ENCODE assay signal across 12 cellular contexts in the genomic region with DNA sequence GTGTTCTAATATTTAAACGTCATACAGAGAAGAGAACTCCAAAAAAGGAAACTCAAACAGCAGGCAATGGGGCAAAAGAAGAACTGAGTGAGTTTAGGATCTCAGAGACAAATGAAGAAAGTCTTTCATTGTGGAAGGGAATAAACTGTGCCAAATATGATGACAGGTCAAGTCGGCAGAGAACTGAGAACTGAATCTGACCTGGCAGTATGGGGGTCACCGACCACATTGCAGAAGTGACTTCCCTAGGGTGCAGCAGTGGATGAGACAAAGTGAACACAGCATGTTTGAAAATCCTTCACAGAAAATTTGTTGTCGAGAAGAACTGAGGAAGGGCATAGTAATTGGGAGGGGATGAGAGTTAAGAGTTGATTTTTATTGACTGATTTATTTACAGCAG.
DNase-seq lines count a peak whose midpoint lies in the region; ATAC-seq and TF ChIP-seq lines count a peak whose summit lies in the region.
"Had no signal": no experiment of that assay in that cellular context is flagged by ENCODE, and none has a peak within 500 bp of the region (broad histone marks: within the 10 kb centered on the region; RNA-seq: fewer than 3 reads in every experiment).

No MANE protein-coding gene starts in this region.

- H3K36me3 Mint-ChIP-seq in stimulated activated naive B cell treated with anti-CD40 and anti-IgM and Interleukin-4, amounts not matched to agents 10 μg/mL and 1 μg/mL and 100 μg/mL, for 72 hours, result peaks cover 29 to 45% of the 10 kb centered on the region in 2 donors

- no peak overlapping the region for H3K4me3 Mint-ChIP-seq in stimulated activated naive B cell treated with anti-CD40 and anti-IgM and Interleukin-4, amounts not matched to agents 10 μg/mL and 1 μg/mL and 100 μg/mL, for 72 hours

- H3K27ac Mint-ChIP-seq in stimulated activated naive B cell treated with anti-CD40 and anti-IgM and Interleukin-4, amounts not matched to agents 10 μg/mL and 1 μg/mL and 100 μg/mL, for 72 hours, result no peak overlapping the region

- H3K27me3 ChIP-seq in RWPE2 (ENCODE audit: insufficient read depth, poor library complexity, severe bottlenecking), result no peaks in the 10 kb centered on the region
- H3K27me3 ChIP-seq: thyroid gland had no signal

- no peaks in the 10 kb centered on the region for H3K9me3 ChIP-seq in RWPE2 (ENCODE audit: severe bottlenecking)
- H3K9me3 ChIP-seq: thyroid gland had no signal

- DNase-seq in NOMO-1 (lab: John Stamatoyannopoulos, UW; ENCODE audit: unreplicated experiment in 2 of 2) (peak; percentile 36 to 80), NOMO-1 treated with dmso at 0.1 percent for 144 hours (lab: John Stamatoyannopoulos, UW; ENCODE audit: unreplicated experiment) (no peak), RWPE2 (ENCODE audit: low spot score) (no peak), NCI-H524 treated with DMSO at 0.1 percent for 48 hours (lab: John Stamatoyannopoulos, UW) (no peak), hypothalamus (lab: John Stamatoyannopoulos, UW) (no peak), DMS79 treated with DMSO at 0.1 percent for 48 hours (lab: John Stamatoyannopoulos, UW) (no peak)
- no peak for DNase-seq in stimulated activated naive B cell treated with anti-CD40 and anti-IgM and Interleukin-4, amounts not matched to agents 10 μg/mL and 1 μg/mL and 100 μg/mL, for 72 hours
- DNase-seq: NCI-H446 had no signal

- peaks cover 14% of the 10 kb centered on the region for H3K4me1 ChIP-seq in RWPE2 (ENCODE audit: insufficient read depth, poor library complexity, severe bottlenecking)
- H3K4me1 ChIP-seq: parathyroid adenoma had no signal

- H3K9me3 Mint-ChIP-seq in stimulated activated naive B cell treated with anti-CD40 and anti-IgM and Interleukin-4, amounts not matched to agents 10 μg/mL and 1 μg/mL and 100 μg/mL, for 72 hours, result no peaks in the 10 kb centered on the region

- H3K36me3 ChIP-seq in RWPE2 (ENCODE audit: low read depth), result peaks cover 39% of the 10 kb centered on the region

- ATAC-seq in HG03025 (IDR thresholded peaks at IDR 0.05; ENCODE audit: low FRiP score, unreplicated experiment) (peak; percentile 61), RWPE2 (ENCODE audit: low read depth) (no peak)
- ATAC-seq in stimulated activated naive B cell treated with anti-CD40 and anti-IgM and Interleukin-4, amounts not matched to agents 10 μg/mL and 1 μg/mL and 100 μg/mL, for 72 hours (replicated peaks), result peak; percentile 14 to 84

- peaks cover 9 to 19% of the 10 kb centered on the region in 2 donors for H3K4me1 Mint-ChIP-seq in stimulated activated naive B cell treated with anti-CD40 and anti-IgM and Interleukin-4, amounts not matched to agents 10 μg/mL and 1 μg/mL and 100 μg/mL, for 72 hours

- no peaks in the 10 kb centered on the region for H3K27me3 Mint-ChIP-seq in stimulated activated naive B cell treated with anti-CD40 and anti-IgM and Interleukin-4, amounts not matched to agents 10 μg/mL and 1 μg/mL and 100 μg/mL, for 72 hours

- H3K27ac ChIP-seq in RWPE2 (ENCODE audit: poor library complexity, severe bottlenecking), result peak overlapping the region; percentile 38
- H3K27ac ChIP-seq: 22Rv1, parathyroid adenoma, thyroid gland had no signal

- TF ChIP-seq CTCF in RWPE2 (IDR thresholded peaks at IDR 0.05; ENCODE audit: poor library complexity, severe bottlenecking), result no peak

- H3K4me3 ChIP-seq in RWPE2 (ENCODE audit: severe bottlenecking), result no peak overlapping the region
- H3K4me3 ChIP-seq: thyroid gland had no signal

Comparison
In these comparisons a context has a peak if more than half of its experiments do, and no peak if none do; other contexts are left out.
1. DNase-seq: peak in NOMO-1 (2 of 2); none in NOMO-1 treated with dmso at 0.1 percent for 144 hours (single experiment), RWPE2 (single experiment), stimulated activated naive B cell treated with anti-CD40 and anti-IgM and Interleukin-4, amounts not matched to agents 10 μg/mL and 1 μg/mL and 100 μg/mL, for 72 hours (single experiment), NCI-H524 treated with DMSO at 0.1 percent for 48 hours (single experiment), hypothalamus (0 of 51) and DMS79 treated with DMSO at 0.1 percent for 48 hours (single experiment).